ENCODE assay signal across 8 cellular contexts in the genomic region with DNA sequence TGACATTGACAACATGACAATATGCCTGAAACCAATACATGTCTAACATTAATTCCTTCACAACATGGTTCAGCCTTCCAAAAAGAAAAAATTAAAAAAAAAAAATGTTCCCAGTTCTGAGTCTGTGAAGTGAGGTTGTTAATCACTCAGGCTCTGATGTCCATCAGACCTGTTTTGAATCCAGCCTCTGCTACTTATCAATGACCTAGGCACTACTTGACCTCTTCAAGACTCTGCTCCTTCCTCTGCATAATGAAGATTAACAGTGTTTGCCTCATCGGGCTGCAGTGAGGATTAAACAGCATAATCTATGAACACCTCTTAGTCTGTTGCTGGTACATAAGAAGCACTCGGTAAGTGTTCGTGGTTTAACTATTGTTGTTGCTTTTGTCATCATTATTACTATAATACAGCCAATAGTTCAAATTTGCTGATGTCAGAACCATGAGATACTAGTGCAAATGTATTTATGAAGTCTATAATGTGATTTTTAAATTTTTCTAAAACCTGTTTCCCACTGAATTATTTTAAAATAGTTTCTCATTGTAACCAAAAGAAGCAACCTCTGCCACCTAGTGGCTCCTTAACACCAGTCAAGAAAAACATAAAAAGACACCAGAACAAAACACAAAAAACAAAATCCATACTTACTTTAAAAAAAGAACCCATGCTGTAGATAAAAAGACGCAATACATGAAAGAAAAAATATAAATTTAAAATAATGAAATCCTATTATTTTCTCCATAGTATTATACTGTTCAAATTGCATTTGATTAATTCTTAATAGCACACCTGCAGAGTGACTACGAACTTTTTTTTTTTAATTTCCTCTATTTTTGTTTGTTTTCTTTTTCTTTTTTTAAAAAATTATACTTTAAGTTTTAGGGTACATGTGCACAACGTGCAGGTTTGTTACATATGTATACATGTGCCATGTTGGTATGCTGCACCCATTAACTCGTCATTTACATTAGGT. TPM values are rescaled to one million over a fixed set of nuclear protein-coding genes. Genes with fewer than 3 reads are reported as not detected.
A peak's percentile ranks its signal among the peaks of the same experiment; 100 is the strongest.
DNase-seq lines count a peak whose midpoint lies in the region; ATAC-seq and TF ChIP-seq lines count a peak whose summit lies in the region.

No MANE protein-coding gene starts in this region.

- peaks cover 0 to 2% (median 0%) of the 10 kb centered on the region in 5 donors for H3K27me3 Mint-ChIP-seq in naive thymus-derived CD4-positive, alpha-beta T cell

- H3K36me3 ChIP-seq in heart right ventricle: no peaks in the 10 kb centered on the region
- no peaks in the 10 kb centered on the region for H3K36me3 ChIP-seq in naive thymus-derived CD4-positive, alpha-beta T cell (ENCODE audit: control insufficient read depth in 2 of 3, insufficient read depth in 3 of 3, low read length in 3 of 3)

- no peak overlapping the region for H3K27ac Mint-ChIP-seq in naive thymus-derived CD4-positive, alpha-beta T cell

- H3K4me3 ChIP-seq in heart right ventricle (no peak overlapping the region), epithelial cell of esophagus (ENCODE audit: low read length) (no peak overlapping the region)
- H3K4me3 ChIP-seq in naive thymus-derived CD4-positive, alpha-beta T cell (ENCODE audit: low read length): no peak overlapping the region

- no peak for DNase-seq in heart right ventricle
- no peak for DNase-seq in Right ventricle myocardium superior
- peak; percentile 56 for DNase-seq in NCI-H748 treated with DMSO at 0.1 percent for 48 hours (lab: John Stamatoyannopoulos, UW)
- DNase-seq in epithelial cell of esophagus (ENCODE audit: low read depth): peak; percentile 52
- peak; percentile 31 for DNase-seq in retina
- no peak for DNase-seq in naive thymus-derived CD4-positive, alpha-beta T cell
- DNase-seq in NK-92 treated with Interleukin-12 subunit alpha and Interleukin-12 subunit beta, amount 100 ng/mL, for 24 hours (lab: John Stamatoyannopoulos, UW): no peak
- DNase-seq in T-helper 2 cell: no peak

- H3K36me3 Mint-ChIP-seq in naive thymus-derived CD4-positive, alpha-beta T cell: peaks cover 0 to 8% (median 4%) of the 10 kb centered on the region in 5 donors

- ATAC-seq in heart right ventricle (no peak), Right ventricle myocardium superior (ENCODE audit: poor library complexity) (no peak)
- ATAC-seq in naive thymus-derived CD4-positive, alpha-beta T cell: no peak

- no peaks in the 10 kb centered on the region for H3K27me3 ChIP-seq in heart right ventricle
- H3K27me3 ChIP-seq in naive thymus-derived CD4-positive, alpha-beta T cell (ENCODE audit: control insufficient read depth in 2 of 2, insufficient read depth in 2 of 2, low read length in 2 of 2): no peaks in the 10 kb centered on the region

- CTCF ChIA-PET in naive thymus-derived CD4-positive, alpha-beta T cell (lab: Charles Lee): interaction anchor here (0.7 kb wide), 1 partner anchor 261 kb away, joined by 3 read pairs; no protein-coding TSS in a partner anchor

- 62 to 64% methylated on average over 7 of the region's 7 CpGs for WGBS in heart right ventricle, 2 donors

- peaks cover 0 to 2% (median 0%) of the 10 kb centered on the region in 11 donors for H3K9me3 ChIP-seq in heart right ventricle
- H3K9me3 ChIP-seq in naive thymus-derived CD4-positive, alpha-beta T cell (ENCODE audit: control insufficient read depth in 2 of 3, low read length in 3 of 3): no peaks in the 10 kb centered on the region

- intact Hi-C loops in heart right ventricle (cut with DNase I) (loop anchor here in 8 of 10 donors (2.0 to 10.0 kb wide), 5 partner anchors 115 to 267 kb away; no protein-coding TSS in a partner anchor), Right ventricle myocardium superior (cut with DNase I) (loop anchor here (10.0 kb wide), 1 partner anchor 265 kb away; no protein-coding TSS in a partner anchor)
- intact Hi-C loops in naive thymus-derived CD4-positive, alpha-beta T cell (cut with micrococcal nuclease): loop anchor here (1.0 to 10.0 kb wide), 2 partner anchors 265 kb away; no protein-coding TSS in a partner anchor

- H3K9me3 Mint-ChIP-seq in naive thymus-derived CD4-positive, alpha-beta T cell: peaks cover 0 to 8% (median 0%) of the 10 kb centered on the region in 11 donors

- H3K27ac ChIP-seq in heart right ventricle: no peak overlapping the region
- H3K27ac ChIP-seq in naive thymus-derived CD4-positive, alpha-beta T cell (ENCODE audit: low read depth, low read length): no peak overlapping the region

- no peaks in the 10 kb centered on the region for H3K4me1 ChIP-seq in heart right ventricle
- no peaks in the 10 kb centered on the region for H3K4me1 ChIP-seq in naive thymus-derived CD4-positive, alpha-beta T cell (ENCODE audit: control insufficient read depth in 2 of 2, insufficient read depth in 2 of 2, low read length in 2 of 2)

- no peaks in the 10 kb centered on the region for H3K4me1 Mint-ChIP-seq in naive thymus-derived CD4-positive, alpha-beta T cell

- H3K4me3 Mint-ChIP-seq in naive thymus-derived CD4-positive, alpha-beta T cell: no peak overlapping the region

- POLR2A ChIA-PET in naive thymus-derived CD4-positive, alpha-beta T cell (lab: Charles Lee): no interaction called here

- TF ChIP-seq CTCF in heart right ventricle (IDR thresholded peaks at IDR 0.05) (peak; percentile 11 to 71 (median 62)), epithelial cell of esophagus (IDR thresholded peaks at IDR 0.05; ENCODE audit: insufficient read depth, low read depth, low read length, missing control alignments) (peak; percentile 60)

RNA-seq across cellular contexts. Expression of gene TMX1, which starts 20.3 kb away (rescaled TPM):
- total RNA-seq in heart right ventricle (10 to 100 TPM in 3 of 10 donors, 1 to 10 TPM in 7; 5.6 to 14.5 (median 6.9) TPM), Right ventricle myocardium superior (6.8 TPM)
- 1 to 10 TPM; 4.0 to 6.7 TPM for polyA plus RNA-seq in heart right ventricle
- total RNA-seq in naive thymus-derived CD4-positive, alpha-beta T cell: 10 to 100 TPM; 13.3 to 48.3 (median 23.1) TPM
- polyA plus RNA-seq in naive thymus-derived CD4-positive, alpha-beta T cell: 10 to 100 TPM; 21.3 to 33.0 TPM

Comparison
In these comparisons a context has a peak if more than half of its experiments do, and no peak if none do; other contexts are left out.
1. DNase-seq: peak in NCI-H748 treated with DMSO at 0.1 percent for 48 hours (single experiment), epithelial cell of esophagus (single experiment) and retina (single experiment); none in heart right ventricle (0 of 2), Right ventricle myocardium superior (single experiment), naive thymus-derived CD4-positive, alpha-beta T cell (0 of 9), NK-92 treated with Interleukin-12 subunit alpha and Interleukin-12 subunit beta, amount 100 ng/mL, for 24 hours (single experiment) and T-helper 2 cell (0 of 5).